In the genomic region with DNA sequence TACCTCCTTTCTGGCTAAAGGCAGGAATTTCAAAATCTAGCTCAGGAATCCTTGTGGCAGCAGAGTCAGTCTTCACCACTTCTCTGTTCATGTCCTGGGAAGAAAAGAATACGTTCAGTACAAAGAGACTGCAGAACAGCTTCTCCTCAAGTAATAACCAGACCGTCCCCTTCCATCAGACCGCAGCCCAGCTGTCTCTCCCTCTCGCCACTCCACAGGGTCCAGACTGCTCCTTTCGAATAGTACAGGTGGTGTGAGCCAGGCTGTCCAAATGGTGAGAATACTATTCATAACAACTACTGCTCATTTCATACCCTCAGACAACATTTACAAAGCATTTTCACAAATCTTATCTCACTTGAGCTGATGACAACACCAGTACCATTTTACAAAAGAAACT, we compare ENCODE assay signal across 1 cellular context.
TF ChIP-seq lines count a peak whose summit lies in the region.

No MANE protein-coding gene starts in this region.

TF ChIP-seq in HCT116, 20 proteins besides CTCF, POLR2A, EP300 and RAD21 (continued from another document):
- TF ChIP-seq, protein P1, sequence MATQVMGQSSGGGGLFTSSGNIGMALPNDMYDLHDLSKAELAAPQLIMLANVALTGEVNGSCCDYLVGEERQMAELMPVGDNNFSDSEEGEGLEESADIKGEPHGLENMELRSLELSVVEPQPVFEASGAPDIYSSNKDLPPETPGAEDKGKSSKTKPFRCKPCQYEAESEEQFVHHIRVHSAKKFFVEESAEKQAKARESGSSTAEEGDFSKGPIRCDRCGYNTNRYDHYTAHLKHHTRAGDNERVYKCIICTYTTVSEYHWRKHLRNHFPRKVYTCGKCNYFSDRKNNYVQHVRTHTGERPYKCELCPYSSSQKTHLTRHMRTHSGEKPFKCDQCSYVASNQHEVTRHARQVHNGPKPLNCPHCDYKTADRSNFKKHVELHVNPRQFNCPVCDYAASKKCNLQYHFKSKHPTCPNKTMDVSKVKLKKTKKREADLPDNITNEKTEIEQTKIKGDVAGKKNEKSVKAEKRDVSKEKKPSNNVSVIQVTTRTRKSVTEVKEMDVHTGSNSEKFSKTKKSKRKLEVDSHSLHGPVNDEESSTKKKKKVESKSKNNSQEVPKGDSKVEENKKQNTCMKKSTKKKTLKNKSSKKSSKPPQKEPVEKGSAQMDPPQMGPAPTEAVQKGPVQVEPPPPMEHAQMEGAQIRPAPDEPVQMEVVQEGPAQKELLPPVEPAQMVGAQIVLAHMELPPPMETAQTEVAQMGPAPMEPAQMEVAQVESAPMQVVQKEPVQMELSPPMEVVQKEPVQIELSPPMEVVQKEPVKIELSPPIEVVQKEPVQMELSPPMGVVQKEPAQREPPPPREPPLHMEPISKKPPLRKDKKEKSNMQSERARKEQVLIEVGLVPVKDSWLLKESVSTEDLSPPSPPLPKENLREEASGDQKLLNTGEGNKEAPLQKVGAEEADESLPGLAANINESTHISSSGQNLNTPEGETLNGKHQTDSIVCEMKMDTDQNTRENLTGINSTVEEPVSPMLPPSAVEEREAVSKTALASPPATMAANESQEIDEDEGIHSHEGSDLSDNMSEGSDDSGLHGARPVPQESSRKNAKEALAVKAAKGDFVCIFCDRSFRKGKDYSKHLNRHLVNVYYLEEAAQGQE (IDR thresholded peaks at IDR 0.05; ENCODE audit: low read depth): no peak
- TF ChIP-seq ELF1 (IDR thresholded peaks at IDR 0.05; ENCODE audit: borderline replicate concordance, low read depth) (no peak), JUND (IDR thresholded peaks at IDR 0.05) (no peak), TCF7L2 (IDR thresholded peaks at IDR 0.05; ENCODE audit: borderline replicate concordance, extremely low read depth, insufficient read depth, insufficient read length) (no peak)
TF ChIP-seq in HCT116: peak in this region for 0.
